Comparison of ENCODE assay signal across 15 cellular contexts in genomic region chr20:61558726-61559125, GRCh38.
DNase-seq lines count a peak whose midpoint lies in the region; ATAC-seq, FAIRE-seq and TF ChIP-seq lines count a peak whose summit lies in the region.
"Had no signal": no experiment of that assay in that cellular context is flagged by ENCODE, and none has a peak within 500 bp of the region (broad histone marks: within the 10 kb centered on the region; RNA-seq: fewer than 3 reads in every experiment).

No MANE protein-coding gene starts in this region.

- TF ChIP-seq RAD21 in IMR-90 (IDR thresholded peaks at IDR 0.05; ENCODE audit: low read length), result no peak

- H3K18ac ChIP-seq in IMR-90 (ENCODE audit: low read depth, low read length), result no peak overlapping the region

- ATAC-seq in IMR-90 (ENCODE audit: low read depth) (no peak), aorta (ENCODE audit: low FRiP score) (no peak)
- ATAC-seq: activated CD8-positive, alpha-beta T cell treated with anti-CD3 and anti-CD28 coated beads for 36 hours; activated T-helper 17 cell treated with anti-CD3 and anti-CD28 coated beads, Interleukin-2, amount 50 U/mL, for 72 hours; mucosa of descending colon had no signal

- H3K4me3 ChIP-seq in AG10803 (ENCODE audit: low read length) (no peak overlapping the region), IMR-90 (ENCODE audit: insufficient read depth, low read depth, low read length) (no peak overlapping the region), astrocyte (ENCODE audit: insufficient read depth, low read depth, low read length) (no peak overlapping the region), aorta (ENCODE audit: low read length in 2 of 2) (no peak overlapping the region)
- H3K4me3 ChIP-seq: mucosa of descending colon had no signal

- no peak overlapping the region for H3K23ac ChIP-seq in IMR-90 (ENCODE audit: low read depth, low read length)

- CTCF ChIA-PET in IMR-90 (lab: Yijun Ruan, JAX), result no interaction called here

- peaks cover 25% of the 10 kb centered on the region for H3K4me1 Mint-ChIP-seq in astrocyte (ENCODE audit: low read depth, unreplicated experiment)

- H3K27me3 ChIP-seq in IMR-90 (ENCODE audit: control insufficient read depth, insufficient read depth, low read length) (no peaks in the 10 kb centered on the region), astrocyte (ENCODE audit: insufficient read depth, low read length) (no peaks in the 10 kb centered on the region), aorta (ENCODE audit: control insufficient read depth in 1 of 2, insufficient read depth in 2 of 2, low read length in 1 of 2) (no peaks in the 10 kb centered on the region)

- H3K9me1 ChIP-seq in IMR-90 (ENCODE audit: insufficient read depth, low read length), result peaks cover 6% of the 10 kb centered on the region

- H3K4me2 ChIP-seq in IMR-90 (ENCODE audit: low read depth, low read length) (no peak overlapping the region), astrocyte (ENCODE audit: low read length) (peak overlapping the region; percentile 23)

- H3K56ac ChIP-seq in IMR-90 (ENCODE audit: extremely low read depth, insufficient read depth, low read length), result no peak overlapping the region

- no peaks in the 10 kb centered on the region for H3K36me3 Mint-ChIP-seq in astrocyte (ENCODE audit: low read depth, unreplicated experiment)

- TF ChIP-seq CTCF in AG10803 (conservative IDR thresholded peaks at IDR 0.05; ENCODE audit: low read length) (no peak), IMR-90 (conservative IDR thresholded peaks at IDR 0.05; ENCODE audit: low read depth, low read length) (no peak), astrocyte (IDR thresholded peaks at IDR 0.05; ENCODE audit: insufficient read depth, low read depth, low read length) (no peak)

- BruUV-seq in IMR-90 (replicated peaks; lab: Mats Ljungman, UMichigan), result no TSS peak

- no peak overlapping the region for H3K27ac ChIP-seq in IMR-90 (ENCODE audit: insufficient read depth, low read length)
- no peak overlapping the region for H3K27ac ChIP-seq in astrocyte (ENCODE audit: low read depth, low read length)
- H3K27ac ChIP-seq in aorta (ENCODE audit: low read depth in 1 of 2, low read length in 2 of 2), result no peak overlapping the region

- H4K8ac ChIP-seq in IMR-90 (ENCODE audit: low read depth in 2 of 2, low read length in 2 of 2), result no peak overlapping the region

- H4K20me1 ChIP-seq in IMR-90 (ENCODE audit: insufficient read depth, low read length) (peaks cover 2% of the 10 kb centered on the region; the same call in 1 of the 2 replicates), astrocyte (ENCODE audit: insufficient read depth, low read length) (no peaks in the 10 kb centered on the region)

- no peak overlapping the region for H2BK20ac ChIP-seq in IMR-90 (ENCODE audit: low read depth, low read length)

- peak overlapping the region; percentile 9; the same call in 1 of the 2 replicates for H4K91ac ChIP-seq in IMR-90 (ENCODE audit: insufficient read depth, low read depth, low read length)

- H2AFZ ChIP-seq in IMR-90 (replicated peaks; ENCODE audit: low read length, poor library complexity) (peak overlapping the region; percentile 34), astrocyte (ENCODE audit: low read depth, low read length) (no peak overlapping the region)

- H3K36me3 ChIP-seq in IMR-90 (ENCODE audit: control insufficient read depth, insufficient read depth, low read length) (no peaks in the 10 kb centered on the region), astrocyte (ENCODE audit: insufficient read depth, low read length) (no peaks in the 10 kb centered on the region), aorta (ENCODE audit: control insufficient read depth in 1 of 2, insufficient read depth in 2 of 2, low read length in 1 of 2) (no peaks in the 10 kb centered on the region)

- H3K9me3 Mint-ChIP-seq in astrocyte (ENCODE audit: unreplicated experiment), result no peaks in the 10 kb centered on the region
- H3K9me3 Mint-ChIP-seq: activated T-helper 17 cell treated with anti-CD3 and anti-CD28 coated beads, Interleukin-2, amount 50 U/mL, for 72 hours had no signal

- no peaks in the 10 kb centered on the region for H3K9me3 ChIP-seq in IMR-90 (ENCODE audit: control insufficient read depth, insufficient read depth, low read length)
- no peaks in the 10 kb centered on the region for H3K9me3 ChIP-seq in astrocyte (ENCODE audit: insufficient read depth, low read depth, low read length)
- H3K9me3 ChIP-seq in aorta (ENCODE audit: control insufficient read depth, low read length), result peaks cover 1% of the 10 kb centered on the region
- H3K9me3 ChIP-seq: mucosa of descending colon had no signal

- peaks cover 6% of the 10 kb centered on the region for H3K27me3 Mint-ChIP-seq in astrocyte (ENCODE audit: low read depth, unreplicated experiment)
- H3K27me3 Mint-ChIP-seq: activated CD8-positive, alpha-beta T cell treated with anti-CD3 and anti-CD28 coated beads for 36 hours; activated T-helper 17 cell treated with anti-CD3 and anti-CD28 coated beads, Interleukin-2, amount 50 U/mL, for 72 hours had no signal

- H3K9ac ChIP-seq in IMR-90 (ENCODE audit: low read depth, low read length), result no peak overlapping the region
- no peak overlapping the region for H3K9ac ChIP-seq in astrocyte (ENCODE audit: low read length)

- H3K4me1 ChIP-seq in IMR-90 (ENCODE audit: control insufficient read depth, insufficient read depth, low read length) (peaks cover 10% of the 10 kb centered on the region), astrocyte (ENCODE audit: insufficient read depth, low read length) (peaks cover 27% of the 10 kb centered on the region), aorta (ENCODE audit: control insufficient read depth in 1 of 2, insufficient read depth in 2 of 2, low read length in 2 of 2) (no peaks in the 10 kb centered on the region)

- no peak for FAIRE-seq in astrocyte (lab: Jason Lieb, UNC)

- in situ Hi-C loops in IMR-90 (cut with MboI; ENCODE audit: low sequenced_read_pairs), result no loop called here

- peaks cover 0 to 4% of the 10 kb centered on the region in 2 experiments; a peak in 2 of 4 replicates for H3K79me1 ChIP-seq in IMR-90 (ENCODE audit: low read depth in 1 of 2, low read length in 2 of 2)

- H3K27ac Mint-ChIP-seq in astrocyte (ENCODE audit: unreplicated experiment), result no peak overlapping the region
- H3K27ac Mint-ChIP-seq: activated CD8-positive, alpha-beta T cell treated with anti-CD3 and anti-CD28 coated beads for 36 hours; activated T-helper 17 cell treated with anti-CD3 and anti-CD28 coated beads, Interleukin-2, amount 50 U/mL, for 72 hours had no signal

- H3K14ac ChIP-seq in IMR-90 (replicated peaks; ENCODE audit: low read depth, low read length), result no peak overlapping the region

- H3K4ac ChIP-seq in IMR-90 (ENCODE audit: low read depth, low read length), result peak overlapping the region; percentile 29; the same call in 1 of the 2 replicates

- H3K79me2 ChIP-seq in astrocyte (ENCODE audit: insufficient read depth, low read length), result no peaks in the 10 kb centered on the region

- dilution Hi-C loops in IMR-90 (cut with HindIII; ENCODE audit: low sequenced_read_pairs, unreplicated experiment), result no loop called here

- no peak overlapping the region for H2BK15ac ChIP-seq in IMR-90 (ENCODE audit: low read depth, low read length)

- H2AK5ac ChIP-seq in IMR-90 (ENCODE audit: low read depth, low read length), result no peak overlapping the region

- no peak overlapping the region for H2BK5ac ChIP-seq in IMR-90 (ENCODE audit: low read depth, low read length, poor library complexity, severe bottlenecking)

- POLR2A ChIA-PET in IMR-90 (lab: Charles Lee; ENCODE audit: unreplicated experiment), result no interaction called here

- no peak overlapping the region for H2AK9ac ChIP-seq in IMR-90 (replicated peaks; ENCODE audit: low read depth, low read length, poor library complexity)

- no peak for TF ChIP-seq POLR2A in IMR-90 (IDR thresholded peaks at IDR 0.05; ENCODE audit: low read depth, low read length)

- intact Hi-C loops in IMR-90 (cut with micrococcal nuclease) (no loop called here), aorta (cut with DNase I) (no loop called here)

- DNase-seq in AG10803 (ENCODE audit: low read depth), result peak; percentile 40
- peak; percentile 49 for DNase-seq in IMR-90
- peak; percentile 45 for DNase-seq in astrocyte (ENCODE audit: low read depth)
- DNase-seq in kidney tubule cell (ENCODE audit: low spot score), result peak; percentile 65
- no peak for DNase-seq in NCI-H526 (lab: John Stamatoyannopoulos, UW)
- no peak for DNase-seq in aorta
- no peak for DNase-seq in NCI-H1436 treated with DMSO at 0.1 percent for 48 hours (lab: John Stamatoyannopoulos, UW)
- no peak for DNase-seq in NCI-H1436 (lab: John Stamatoyannopoulos, UW)
- DNase-seq: activated CD8-positive, alpha-beta T cell treated with anti-CD3 and anti-CD28 coated beads for 36 hours; anterior cingulate cortex; MM.1S; mucosa of descending colon; NCI-H226; stimulated activated CD4-positive, alpha-beta T cell treated with anti-CD3 and anti-CD28 coated beads, Interleukin-15, amount 100 ng/mL, for 24 hours had no signal

- 73% methylated on average over 3 of the region's 10 CpGs; no CpG with 5 or more reads in 1 of the 2 experiments for WGBS in IMR-90 (ENCODE audit: extremely low coverage in 2 of 2, insufficient read length in 1 of 2), 2 experiments
- WGBS in aorta, 2 donors, result 71 to 75% methylated on average over 10 of the region's 10 CpGs

- no peak overlapping the region for H4K5ac ChIP-seq in IMR-90 (ENCODE audit: low read depth, low read length)

- no peak overlapping the region; the same call in 1 of the 2 replicates for H2BK120ac ChIP-seq in IMR-90 (ENCODE audit: low read depth, low read length)

- H3K4me3 Mint-ChIP-seq in astrocyte (ENCODE audit: unreplicated experiment), result no peak overlapping the region
- H3K4me3 Mint-ChIP-seq: activated CD8-positive, alpha-beta T cell treated with anti-CD3 and anti-CD28 coated beads for 36 hours; activated T-helper 17 cell treated with anti-CD3 and anti-CD28 coated beads, Interleukin-2, amount 50 U/mL, for 72 hours had no signal

TF ChIP-seq in IMR-90, 13 proteins besides CTCF, POLR2A, EP300 and RAD21:
- no peak for TF ChIP-seq MAZ (IDR thresholded peaks at IDR 0.05; ENCODE audit: borderline replicate concordance, low read depth, low read length)

Comparison
In these comparisons a context has a peak if more than half of its experiments do, and no peak if none do; other contexts are left out.
1. DNase-seq: peak in AG10803 (single experiment), IMR-90 (single experiment), astrocyte (single experiment) and kidney tubule cell (single experiment); none in NCI-H526 (0 of 2), aorta (0 of 2), NCI-H1436 treated with DMSO at 0.1 percent for 48 hours (single experiment) and NCI-H1436 (single experiment).